In genomic region chr1:230091473-230092231, GRCh38 we compare ENCODE assay signal across 16 cellular contexts. TPM values are rescaled to one million over a fixed set of nuclear protein-coding genes. Genes with fewer than 3 reads are reported as not detected.
DNase-seq lines count a peak whose midpoint lies in the region; ATAC-seq, FAIRE-seq and TF ChIP-seq lines count a peak whose summit lies in the region.
"Had no signal": no experiment of that assay in that cellular context is flagged by ENCODE, and none has a peak within 500 bp of the region (broad histone marks: within the 10 kb centered on the region; RNA-seq: fewer than 3 reads in every experiment).

No MANE protein-coding gene starts in this region.

- H3K4me1 ChIP-seq in DND-41 (ENCODE audit: insufficient read depth, low read length) (peaks cover 81% of the 10 kb centered on the region), OCI-LY7 (ENCODE audit: insufficient read depth, low read length, poor library complexity, severe bottlenecking) (no peaks in the 10 kb centered on the region), mammary epithelial cell (ENCODE audit: insufficient read depth, low read length) (peaks cover 39% of the 10 kb centered on the region), osteoblast (ENCODE audit: insufficient read depth, low read length) (peaks cover 52% of the 10 kb centered on the region)

- H3K9ac ChIP-seq in DND-41 (ENCODE audit: low read depth, low read length) (no peak overlapping the region), mammary epithelial cell (ENCODE audit: insufficient read depth, low read length) (no peak overlapping the region)

- H3K9me2 ChIP-seq in OCI-LY7 (ENCODE audit: insufficient read depth, low read length): no peaks in the 10 kb centered on the region

- H3K79me2 ChIP-seq in DND-41 (ENCODE audit: insufficient read depth, low read length) (peaks cover 94% of the 10 kb centered on the region), OCI-LY7 (ENCODE audit: insufficient read depth, low read depth, low read length) (peaks cover 16% of the 10 kb centered on the region; the same call in 1 of the 2 replicates), mammary epithelial cell (ENCODE audit: insufficient read depth, low read length) (peaks cover 94% of the 10 kb centered on the region), osteoblast (ENCODE audit: insufficient read depth, low read length) (peaks cover 84% of the 10 kb centered on the region)

- dilution Hi-C loops in mammary epithelial cell (cut with HindIII; ENCODE audit: low sequenced_read_pairs): no loop called here

- H3K36me3 ChIP-seq in DND-41 (ENCODE audit: insufficient read depth, low read length) (peaks cover 76% of the 10 kb centered on the region), OCI-LY7 (ENCODE audit: insufficient read depth, low read length) (peaks cover 15% of the 10 kb centered on the region), mammary epithelial cell (ENCODE audit: insufficient read depth, low read length) (no peaks in the 10 kb centered on the region), osteoblast (ENCODE audit: insufficient read depth, low read length) (peaks cover 19% of the 10 kb centered on the region)

- H3K27me3 ChIP-seq in DND-41 (ENCODE audit: insufficient read depth, low read length, poor library complexity) (no peaks in the 10 kb centered on the region), mammary epithelial cell (ENCODE audit: insufficient read depth, low read length) (no peaks in the 10 kb centered on the region), osteoblast (ENCODE audit: insufficient read depth, low read length) (no peaks in the 10 kb centered on the region)

- no peak for FAIRE-seq in GM19239 (lab: Jason Lieb, UNC)
- FAIRE-seq: G401.6 had no signal

- 85% methylated on average over 12 of the region's 12 CpGs for WGBS in mammary epithelial cell (ENCODE audit: low coverage, missing lambda C conversion rate)

- no TSS peak for BruUV-seq in OCI-LY7 (replicated peaks; lab: Mats Ljungman, UMichigan)
- no TSS peak for BruUV-seq in mammary epithelial cell (replicated peaks; lab: Mats Ljungman, UMichigan)

- ATAC-seq in DND-41 (ENCODE audit: insufficient read depth, low read depth) (no peak), GM19328 (IDR thresholded peaks at IDR 0.05; ENCODE audit: unreplicated experiment) (no peak)
- ATAC-seq: activated CD4-positive, alpha-beta T cell treated with anti-CD3 and anti-CD28 coated beads for 36 hours; left colon had no signal

- CTCF ChIA-PET in OCI-LY7 (lab: Charles Lee; ENCODE audit: unreplicated experiment): interaction anchor here (0.5 kb wide), 1 partner anchor 18 kb away, joined by 3 read pairs; no protein-coding TSS in a partner anchor
- CTCF ChIA-PET in mammary epithelial cell (lab: Charles Lee; ENCODE audit: low non-redundant PET): no interaction called here

- H2AFZ ChIP-seq in DND-41 (ENCODE audit: low read depth, low read length) (no peak overlapping the region), OCI-LY7 (ENCODE audit: low read length) (no peak overlapping the region), mammary epithelial cell (ENCODE audit: low read depth, low read length) (no peak overlapping the region), osteoblast (ENCODE audit: low read length) (no peak overlapping the region)

- H3K4me3 ChIP-seq in DND-41 (ENCODE audit: low read depth in 1 of 2, low read length in 2 of 2): no peak overlapping the region
- no peak overlapping the region for H3K4me3 ChIP-seq in OCI-LY7 (ENCODE audit: low read depth, low read length, poor library complexity, severe bottlenecking)
- no peak overlapping the region for H3K4me3 ChIP-seq in mammary epithelial cell (replicated peaks in 1 of 3; ENCODE audit: insufficient read depth in 1 of 3, low read depth in 2 of 3, low read length in 3 of 3)
- H3K4me3 ChIP-seq in osteoblast (ENCODE audit: insufficient read depth, low read length): no peak overlapping the region

- in situ Hi-C loops in mammary epithelial cell (cut with MboI; ENCODE audit: low sequenced_read_pairs in 2 of 2): no loop called here

- H3K27ac ChIP-seq in DND-41 (ENCODE audit: low read length) (peak overlapping the region; percentile 78), OCI-LY7 (ENCODE audit: low read depth, low read length, poor library complexity, severe bottlenecking) (no peak overlapping the region), mammary epithelial cell (ENCODE audit: insufficient read depth, low read depth, low read length) (peak overlapping the region; percentile 17), osteoblast (ENCODE audit: low read depth, low read length) (peak overlapping the region; percentile 87)

- intact Hi-C loops in OCI-LY7 (cut with micrococcal nuclease; ENCODE audit: unreplicated experiment): no loop called here
- intact Hi-C loops in mammary epithelial cell (cut with micrococcal nuclease): no loop called here

- TF ChIP-seq CTCF in DND-41 (IDR thresholded peaks at IDR 0.05; ENCODE audit: borderline replicate concordance, extremely low read depth, low read length, poor library complexity, severe bottlenecking): peak; percentile 42
- TF ChIP-seq CTCF in OCI-LY7 (conservative IDR thresholded peaks at IDR 0.05; ENCODE audit: low read length): 0 out of 2 replicates have a peak, but pooled peaks have one; percentile 12
- no peak for TF ChIP-seq CTCF in mammary epithelial cell (conservative IDR thresholded peaks at IDR 0.05 in 1 of 2, IDR thresholded peaks at IDR 0.05 in 1 of 2; ENCODE audit: extremely low read depth in 1 of 2, insufficient read depth in 1 of 2, low read depth in 1 of 2, low read length in 2 of 2)
- TF ChIP-seq CTCF in osteoblast (IDR thresholded peaks at IDR 0.05; ENCODE audit: extremely low read depth, low read depth, low read length): peak; percentile 9

- DNase-seq in DND-41: no peak
- no peak for DNase-seq in OCI-LY7 (ENCODE audit: low spot score)
- no peak for DNase-seq in mammary epithelial cell
- no peak for DNase-seq in osteoblast (ENCODE audit: insufficient read length, low spot score, missing footprints)
- DNase-seq in GM19239 (ENCODE audit: insufficient read length, low spot score): no peak
- DNase-seq in T-helper 2 cell: no peak
- DNase-seq in D341Med (ENCODE audit: low spot score): no peak
- DNase-seq: activated CD4-positive, alpha-beta T cell treated with anti-CD3 and anti-CD28 coated beads for 36 hours; activated T-cell treated with anti-CD3 and anti-CD28 coated beads for 4 hours; left colon; NCI-H1436 treated with DMSO at 0.1 percent for 48 hours; OCI-M1; substantia nigra; T-helper 1 cell had no signal

- peaks cover 39% of the 10 kb centered on the region for H4K20me1 ChIP-seq in DND-41 (ENCODE audit: insufficient read depth, low read length)
- peaks cover 6% of the 10 kb centered on the region; the same call in 1 of the 2 replicates for H4K20me1 ChIP-seq in OCI-LY7 (ENCODE audit: insufficient read depth, low read length)
- H4K20me1 ChIP-seq in mammary epithelial cell (ENCODE audit: insufficient read depth, low read length): no peaks in the 10 kb centered on the region
- H4K20me1 ChIP-seq in osteoblast (ENCODE audit: insufficient read depth, low read length): peaks cover 6% of the 10 kb centered on the region

- H3K9me3 ChIP-seq in DND-41 (ENCODE audit: insufficient read depth, low read length, severe bottlenecking) (no peaks in the 10 kb centered on the region), OCI-LY7 (ENCODE audit: low read length) (no peaks in the 10 kb centered on the region), mammary epithelial cell (replicated peaks; ENCODE audit: insufficient read depth, low read length) (no peaks in the 10 kb centered on the region), osteoblast (ENCODE audit: low read depth, low read length) (no peaks in the 10 kb centered on the region)

- POLR2A ChIA-PET in OCI-LY7 (lab: Charles Lee): interaction anchor here (0.6 to 1.4 kb wide), 6 partner anchors 10 to 429 kb away, joined by 3 to 5 read pairs (median 3); no protein-coding TSS in a partner anchor

- H3K4me2 ChIP-seq in DND-41 (ENCODE audit: insufficient read depth, low read length): no peak overlapping the region
- H3K4me2 ChIP-seq in OCI-LY7 (ENCODE audit: low read length): no peak overlapping the region
- no peak overlapping the region for H3K4me2 ChIP-seq in mammary epithelial cell (ENCODE audit: insufficient read depth, low read depth, low read length)
- peak overlapping the region; percentile 31 for H3K4me2 ChIP-seq in osteoblast (ENCODE audit: insufficient read depth, low read length)

RNA-seq across cellular contexts. Expression of gene GALNT2, which starts 24.6 kb away (rescaled TPM):
- 26.3 and 29.9 TPM in 2 replicates for total RNA-seq in OCI-LY7 (2014; rRNA removed; shearing (Covaris generic))
- total RNA-seq in OCI-LY7 (2022) (56.4 and 67.3 TPM in 2 replicates), mammary epithelial cell (100 to 1,000 TPM; 117 to 125 TPM), osteoblast (81.9 and 83.2 TPM in 2 replicates)
- polyA plus RNA-seq in mammary epithelial cell: 93.3 TPM
- 83.5 TPM for polyA minus RNA-seq in mammary epithelial cell

Comparison
In these comparisons a context has a peak if more than half of its experiments do, and no peak if none do; other contexts are left out.
1. CTCF ChIP-seq: peak in DND-41 (single experiment), OCI-LY7 (single experiment) and osteoblast (single experiment); none in mammary epithelial cell (0 of 2).